In the genomic region with DNA sequence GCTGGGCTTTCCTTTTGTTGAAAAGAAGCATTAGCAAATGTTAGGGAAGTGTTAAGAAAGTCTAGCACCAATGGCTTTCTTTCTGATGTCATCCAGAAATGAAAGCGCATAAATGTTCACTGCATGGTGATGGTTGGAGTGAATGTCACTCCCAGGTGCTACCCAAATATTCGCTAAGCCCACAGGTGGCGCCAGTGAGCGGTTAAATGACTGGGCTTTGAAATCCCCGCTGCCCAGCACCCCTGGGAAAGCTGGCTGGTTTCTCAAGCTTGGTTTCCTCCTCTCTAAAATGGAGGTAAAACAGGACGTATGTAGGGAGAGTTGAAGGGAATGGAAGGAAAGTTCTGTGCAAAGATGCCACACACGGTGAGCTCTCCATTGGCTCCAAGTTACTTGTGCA, we compare ENCODE assay signal across 8 cellular contexts.
DNase-seq lines count a peak whose midpoint lies in the region; ATAC-seq and TF ChIP-seq lines count a peak whose summit lies in the region.

No MANE protein-coding gene starts in this region.

- H3K4me2 ChIP-seq in PC-3 (ENCODE audit: low read length) = no peak overlapping the region

- POLR2A ChIA-PET in AG04449 (lab: Yijun Ruan, JAX) (no interaction called here), PC-3 (lab: Charles Lee; ENCODE audit: unreplicated experiment) (no interaction called here)

- no peak for ATAC-seq in PC-3
- no peak for ATAC-seq in HG03135 (IDR thresholded peaks at IDR 0.05; ENCODE audit: unreplicated experiment)

- H3K4me1 ChIP-seq in PC-3 (ENCODE audit: insufficient read depth, low read length) (no peaks in the 10 kb centered on the region), testis (no peaks in the 10 kb centered on the region)

- intact Hi-C loops in PC-3 (cut with micrococcal nuclease) = no loop called here
- intact Hi-C loops in testis (cut with DNase I; ENCODE audit: low total_unique reads) = no loop called here

- no peak overlapping the region for H2AFZ ChIP-seq in PC-3 (ENCODE audit: low read length)

- no peaks in the 10 kb centered on the region for H3K36me3 ChIP-seq in PC-3 (ENCODE audit: low read depth, low read length)
- no peaks in the 10 kb centered on the region for H3K36me3 ChIP-seq in testis (ENCODE audit: low read depth, missing control alignments)

- TF ChIP-seq CTCF in AG04449 (IDR thresholded peaks at IDR 0.05; ENCODE audit: insufficient read depth, low read length, missing control alignments) (peak; percentile 35), GM13977 (IDR thresholded peaks at IDR 0.05; ENCODE audit: extremely low read depth, insufficient read depth, missing control alignments) (peak; percentile 55), PC-3 (conservative IDR thresholded peaks at IDR 0.05; ENCODE audit: low read depth, low read length) (no peak; the same call in 1 of the 2 replicates), testis (IDR thresholded peaks at IDR 0.05) (peak in 2 of 3 experiments; percentile 27 to 45)

- DNase-seq in AG04449 (ENCODE audit: low read depth, low spot score) (no peak), GM13977 (ENCODE audit: low spot score) (peak; percentile 59), PC-3 (peak; percentile 3), fibroblast of peridontal ligament (ENCODE audit: extremely low read depth) (peak; percentile 30), testis (peak; percentile 67), cerebellum (ENCODE audit: low spot score) (no peak)
- no peak for DNase-seq in central memory CD4-positive, alpha-beta T cell

- H3K9me3 ChIP-seq in PC-3 (ENCODE audit: low read length) (no peaks in the 10 kb centered on the region), testis (no peaks in the 10 kb centered on the region)

- H3K9me2 ChIP-seq in PC-3 (replicated peaks; ENCODE audit: low read length) = no peaks in the 10 kb centered on the region

- H4K20me1 ChIP-seq in PC-3 (ENCODE audit: low read length) = no peaks in the 10 kb centered on the region

- H3K4me3 ChIP-seq in AG04449 (ENCODE audit: low read depth, low read length) = no peak overlapping the region
- H3K4me3 ChIP-seq in PC-3 (ENCODE audit: low read length) = no peak overlapping the region
- no peak overlapping the region for H3K4me3 ChIP-seq in testis

- WGBS in testis, 2 donors = 47 to 49% methylated on average over 7 of the region's 7 CpGs

- H3K79me2 ChIP-seq in PC-3 (ENCODE audit: low read length) = no peaks in the 10 kb centered on the region

- no TSS peak for BruUV-seq in PC-3 (replicated peaks; lab: Mats Ljungman, UMichigan)

- CTCF ChIA-PET in AG04449 (lab: Yijun Ruan, JAX) = interaction anchor here (0.9 to 2.1 kb wide), 3 partner anchors 10 to 1262 kb away, joined by 3 to 6 read pairs (median 4); no protein-coding TSS in a partner anchor
- CTCF ChIA-PET in PC-3 (lab: Charles Lee) = no interaction called here

- H3K27me3 ChIP-seq in PC-3 (ENCODE audit: low read length) (no peaks in the 10 kb centered on the region), testis (no peaks in the 10 kb centered on the region)

- no peak for TF ChIP-seq POLR2A in testis (IDR thresholded peaks at IDR 0.05)

- in situ Hi-C loops in GM13977 (cut with MboI; ENCODE audit: low pct_unique_long_range_greater_than_20kb, low sequenced_read_pairs, unreplicated experiment) = no loop called here

- no peak overlapping the region for H3K27ac ChIP-seq in PC-3 (ENCODE audit: low read length)
- H3K27ac ChIP-seq in testis = no peak overlapping the region

- H3K9ac ChIP-seq in PC-3 (ENCODE audit: low read length) = no peak overlapping the region

- no peaks in the 10 kb centered on the region for H3F3A ChIP-seq in PC-3 (ENCODE audit: low read length, unreplicated experiment)

Comparison
In these comparisons a context has a peak if more than half of its experiments do, and no peak if none do; other contexts are left out.
1. DNase-seq: peak in GM13977 (single experiment), PC-3 (single experiment), fibroblast of peridontal ligament (single experiment) and testis (single experiment); none in AG04449 (single experiment), central memory CD4-positive, alpha-beta T cell (single experiment) and cerebellum (single experiment).